In genomic region chr6:27374824-27375612, GRCh38 we compare ENCODE assay signal across 1 cellular context.
TF ChIP-seq lines count a peak whose summit lies in the region.

No MANE protein-coding gene starts in this region.

TF ChIP-seq in H1, 55 proteins besides CTCF, POLR2A, EP300 and RAD21 (continued from another document):
- TF ChIP-seq CHD7 (IDR thresholded peaks at IDR 0.05; ENCODE audit: insufficient replicate concordance, low read length) (no peak), SIX5 (IDR thresholded peaks at IDR 0.05; ENCODE audit: low read depth, low read length) (peak; percentile 50), RBBP5 (IDR thresholded peaks at IDR 0.05; ENCODE audit: borderline replicate concordance, low read depth, low read length) (0 out of 2 replicates have a peak, but pooled peaks have one; percentile 69), KDM1A (IDR thresholded peaks at IDR 0.05; ENCODE audit: borderline replicate concordance, low read length) (no peak), NANOG (IDR thresholded peaks at IDR 0.05; ENCODE audit: insufficient read depth, low read depth, low read length, poor library complexity, severe bottlenecking) (no peak), TBP (IDR thresholded peaks at IDR 0.05; ENCODE audit: low read depth, low read length) (peak; percentile 46; the same call in 1 of the 2 replicates), KDM4A (IDR thresholded peaks at IDR 0.05; ENCODE audit: low read depth, low read length, severe bottlenecking) (peak; percentile 86), CREB1 (IDR thresholded peaks at IDR 0.05) (peak; percentile 14), POU5F1 (IDR thresholded peaks at IDR 0.05; ENCODE audit: low read depth, low read length) (no peak), JUND (IDR thresholded peaks at IDR 0.05; ENCODE audit: low read length) (no peak), SIN3A (conservative IDR thresholded peaks at IDR 0.05 in 1 of 2, IDR thresholded peaks at IDR 0.05 in 1 of 2; ENCODE audit: low read depth in 1 of 2, low read length in 2 of 2) (peak in 1 of 2 experiments; percentile 88; a peak in 2 of 4 replicates), TAF7 (optimal IDR thresholded peaks at IDR 0.05; ENCODE audit: borderline replicate concordance, low read depth, low read length) (no peak), TAF1 (IDR thresholded peaks at IDR 0.05; ENCODE audit: low read depth, low read length) (peak; percentile 56; the same call in 1 of the 2 replicates), YY1 (IDR thresholded peaks at IDR 0.05; ENCODE audit: low read depth, low read length) (peak; percentile 76)
- TF ChIP-seq, protein P1, sequence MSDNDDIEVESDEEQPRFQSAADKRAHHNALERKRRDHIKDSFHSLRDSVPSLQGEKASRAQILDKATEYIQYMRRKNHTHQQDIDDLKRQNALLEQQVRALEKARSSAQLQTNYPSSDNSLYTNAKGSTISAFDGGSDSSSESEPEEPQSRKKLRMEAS (IDR thresholded peaks at IDR 0.05): peak; percentile 20; the same call in 1 of the 2 replicates
